24 cellular contexts compared by ENCODE assay signal in the genomic region with DNA sequence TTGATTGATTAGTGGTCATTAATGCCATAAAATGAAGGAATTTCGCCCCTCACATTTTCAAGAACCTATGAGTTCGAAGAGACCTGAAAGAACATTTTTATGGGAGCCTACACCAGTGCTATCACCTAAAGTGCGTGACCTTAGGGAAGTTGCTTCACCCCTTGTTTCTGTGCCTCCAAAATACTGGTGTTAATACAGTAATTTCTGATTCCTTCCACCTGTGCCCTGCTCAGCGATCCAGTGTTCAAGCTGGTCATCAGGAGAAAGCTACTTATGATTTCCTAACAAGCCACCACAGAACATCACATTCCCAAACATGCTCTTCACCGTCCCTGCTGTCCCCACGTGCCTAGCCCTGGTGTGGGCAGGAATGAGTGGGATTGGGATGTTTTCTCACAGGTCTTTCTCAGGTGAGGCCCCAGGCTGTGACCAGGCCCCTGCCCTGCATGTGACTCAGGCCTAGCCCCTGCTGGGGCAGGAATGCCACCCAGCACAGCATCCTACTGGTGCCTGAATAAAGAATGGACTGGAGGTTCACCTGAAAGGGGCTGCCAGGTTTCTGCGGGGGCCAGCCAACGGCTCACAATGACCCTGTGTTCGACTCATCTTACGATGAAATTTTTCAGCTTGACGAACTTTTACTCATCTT.
DNase-seq lines count a peak whose midpoint lies in the region; ATAC-seq and TF ChIP-seq lines count a peak whose summit lies in the region.
"Had no signal": no experiment of that assay in that cellular context is flagged by ENCODE, and none has a peak within 500 bp of the region (broad histone marks: within the 10 kb centered on the region; RNA-seq: fewer than 3 reads in every experiment).

No MANE protein-coding gene starts in this region.

- H3K9me3 Mint-ChIP-seq in activated CD4-positive, alpha-beta T cell treated with anti-CD3 and anti-CD28 coated beads for 36 hours (ENCODE audit: low read depth) = no peaks in the 10 kb centered on the region
- H3K9me3 Mint-ChIP-seq in activated T-cell treated with anti-CD3 and anti-CD28 coated beads, Interleukin-2, amount 50 U/mL, for 72 hours = no peaks in the 10 kb centered on the region
- no peaks in the 10 kb centered on the region for H3K9me3 Mint-ChIP-seq in naive thymus-derived CD4-positive, alpha-beta T cell
- peaks cover 2% of the 10 kb centered on the region for H3K9me3 Mint-ChIP-seq in glutamatergic neuron (ENCODE audit: unreplicated experiment)
- H3K9me3 Mint-ChIP-seq: activated naive CD4-positive, alpha-beta T cell treated with anti-CD3 and anti-CD28 coated beads, Interleukin-2, amount 50 U/mL, for 72 hours; type B pancreatic cell had no signal

- DNase-seq in activated CD4-positive, alpha-beta T cell treated with anti-CD3 and anti-CD28 coated beads for 36 hours = no peak
- no peak for DNase-seq in activated CD4-positive, alpha-beta T cell treated with anti-CD3 and anti-CD28 coated beads, Interleukin-2, amount 50 U/mL, for 1 hour
- peak; percentile 61 for DNase-seq in ELF-1 (ENCODE audit: low read depth, low spot score)
- no peak for DNase-seq in activated T-cell treated with anti-CD3 and anti-CD28 coated beads, Interleukin-2, amount 50 U/mL, for 72 hours
- no peak for DNase-seq in naive thymus-derived CD4-positive, alpha-beta T cell
- no peak for DNase-seq in islet precursor cell
- DNase-seq in retina = no peak
- no peak for DNase-seq in glutamatergic neuron
- DNase-seq: activated CD4-positive, alpha-beta T cell treated with anti-CD3 and anti-CD28 coated beads for 48 hours; DMS79; HCEC 1CT; NCI-H1092; NCI-H187 treated with DMSO at 0.1 percent for 48 hours; NCI-H2227 treated with DMSO at 0.1 percent for 48 hours; NCI-H748 treated with DMSO at 0.1 percent for 48 hours; occipital lobe; T-helper 1 cell had no signal

- no peaks in the 10 kb centered on the region for H3K27me3 ChIP-seq in naive thymus-derived CD4-positive, alpha-beta T cell (ENCODE audit: control insufficient read depth in 2 of 2, insufficient read depth in 2 of 2, low read length in 2 of 2)
- H3K27me3 ChIP-seq: ascending aorta, SJSA1 had no signal

- H3K4me3 Mint-ChIP-seq in activated CD4-positive, alpha-beta T cell treated with anti-CD3 and anti-CD28 coated beads for 36 hours = peak overlapping the region; percentile 23
- no peak overlapping the region for H3K4me3 Mint-ChIP-seq in activated T-cell treated with anti-CD3 and anti-CD28 coated beads, Interleukin-2, amount 50 U/mL, for 72 hours
- peak overlapping the region in 9 of 10 donors; percentile 9 to 91 (median 80) for H3K4me3 Mint-ChIP-seq in naive thymus-derived CD4-positive, alpha-beta T cell
- H3K4me3 Mint-ChIP-seq in glutamatergic neuron (ENCODE audit: unreplicated experiment) = no peak overlapping the region

- H3K36me3 ChIP-seq in naive thymus-derived CD4-positive, alpha-beta T cell (ENCODE audit: control insufficient read depth in 2 of 3, insufficient read depth in 3 of 3, low read length in 3 of 3) = peaks cover 0 to 16% (median 0%) of the 10 kb centered on the region in 3 experiments
- H3K36me3 ChIP-seq: ascending aorta, SJSA1 had no signal

- POLR2A ChIA-PET in activated CD4-positive, alpha-beta T cell treated with anti-CD3 and anti-CD28 coated beads for 36 hours (lab: Charles Lee) = no interaction called here
- POLR2A ChIA-PET in naive thymus-derived CD4-positive, alpha-beta T cell (lab: Charles Lee) = interaction anchor here (1.0 to 13.5 kb wide), 7 partner anchors 10 to 96 kb away, joined by 3 to 273 read pairs (median 34); a partner anchor contains a TSS

- CTCF ChIA-PET in activated CD4-positive, alpha-beta T cell treated with anti-CD3 and anti-CD28 coated beads for 36 hours (lab: Charles Lee) = interaction anchor here (0.6 to 5.4 kb wide), 8 partner anchors 7 to 163 kb away, joined by 3 to 29 read pairs (median 4); no protein-coding TSS in a partner anchor
- CTCF ChIA-PET in naive thymus-derived CD4-positive, alpha-beta T cell (lab: Charles Lee) = interaction anchor here (0.7 to 3.0 kb wide), 6 partner anchors 11 to 191 kb away, joined by 3 to 16 read pairs (median 4); no protein-coding TSS in a partner anchor

- no peaks in the 10 kb centered on the region for H3K27me3 Mint-ChIP-seq in activated CD4-positive, alpha-beta T cell treated with anti-CD3 and anti-CD28 coated beads for 36 hours
- no peaks in the 10 kb centered on the region for H3K27me3 Mint-ChIP-seq in activated T-cell treated with anti-CD3 and anti-CD28 coated beads, Interleukin-2, amount 50 U/mL, for 72 hours (ENCODE audit: low read depth)
- no peaks in the 10 kb centered on the region for H3K27me3 Mint-ChIP-seq in naive thymus-derived CD4-positive, alpha-beta T cell
- peaks cover 17% of the 10 kb centered on the region for H3K27me3 Mint-ChIP-seq in glutamatergic neuron (ENCODE audit: unreplicated experiment)

- H3K4me1 Mint-ChIP-seq in activated CD4-positive, alpha-beta T cell treated with anti-CD3 and anti-CD28 coated beads for 36 hours = peaks cover 81% of the 10 kb centered on the region
- H3K4me1 Mint-ChIP-seq in activated T-cell treated with anti-CD3 and anti-CD28 coated beads, Interleukin-2, amount 50 U/mL, for 72 hours (ENCODE audit: low read depth) = peaks cover 75% of the 10 kb centered on the region
- peaks cover 40 to 86% (median 73%) of the 10 kb centered on the region in 7 donors for H3K4me1 Mint-ChIP-seq in naive thymus-derived CD4-positive, alpha-beta T cell
- H3K4me1 Mint-ChIP-seq in glutamatergic neuron (ENCODE audit: low read depth, unreplicated experiment) = peaks cover 5% of the 10 kb centered on the region

- H3K36me3 Mint-ChIP-seq in activated CD4-positive, alpha-beta T cell treated with anti-CD3 and anti-CD28 coated beads for 36 hours (ENCODE audit: low read depth) = peaks cover 34% of the 10 kb centered on the region
- no peaks in the 10 kb centered on the region for H3K36me3 Mint-ChIP-seq in activated T-cell treated with anti-CD3 and anti-CD28 coated beads, Interleukin-2, amount 50 U/mL, for 72 hours (ENCODE audit: insufficient read depth in 2 of 2)
- peaks cover 0 to 16% (median 4%) of the 10 kb centered on the region in 5 donors for H3K36me3 Mint-ChIP-seq in naive thymus-derived CD4-positive, alpha-beta T cell
- H3K36me3 Mint-ChIP-seq in glutamatergic neuron (ENCODE audit: unreplicated experiment) = peaks cover 5% of the 10 kb centered on the region
- H3K36me3 Mint-ChIP-seq: type B pancreatic cell had no signal

- no peak for ATAC-seq in activated CD4-positive, alpha-beta T cell treated with anti-CD3 and anti-CD28 coated beads for 36 hours
- ATAC-seq in activated T-cell treated with anti-CD3 and anti-CD28 coated beads, Interleukin-2, amount 50 U/mL, for 72 hours (replicated peaks in 1 of 2) = no peak
- ATAC-seq in naive thymus-derived CD4-positive, alpha-beta T cell = no peak
- ATAC-seq: activated naive CD4-positive, alpha-beta T cell treated with anti-CD3 and anti-CD28 coated beads, Interleukin-2, amount 50 U/mL, for 72 hours; GM12878; HepG2 had no signal

- peak overlapping the region; percentile 8 for H3K27ac Mint-ChIP-seq in activated CD4-positive, alpha-beta T cell treated with anti-CD3 and anti-CD28 coated beads for 36 hours
- H3K27ac Mint-ChIP-seq in activated T-cell treated with anti-CD3 and anti-CD28 coated beads, Interleukin-2, amount 50 U/mL, for 72 hours = peak overlapping the region; percentile 68
- H3K27ac Mint-ChIP-seq in naive thymus-derived CD4-positive, alpha-beta T cell = peak overlapping the region; percentile 40 to 99 (median 93)
- no peak overlapping the region for H3K27ac Mint-ChIP-seq in glutamatergic neuron (ENCODE audit: unreplicated experiment)
- H3K27ac Mint-ChIP-seq: activated naive CD4-positive, alpha-beta T cell treated with anti-CD3 and anti-CD28 coated beads, Interleukin-2, amount 50 U/mL, for 72 hours; type B pancreatic cell had no signal

- intact Hi-C loops in activated CD4-positive, alpha-beta T cell treated with anti-CD3 and anti-CD28 coated beads for 36 hours (cut with DNase I, micrococcal nuclease) = loop anchor here (2.0 to 5.0 kb wide), 2 partner anchors 59 to 254 kb away; no protein-coding TSS in a partner anchor
- intact Hi-C loops in naive thymus-derived CD4-positive, alpha-beta T cell (cut with micrococcal nuclease) = loop anchor here (2.0 to 10.0 kb wide), 5 partner anchors 13 to 259 kb away; no protein-coding TSS in a partner anchor

- TF ChIP-seq CTCF in glutamatergic neuron (IDR thresholded peaks at IDR 0.05; ENCODE audit: partially characterized antibody, unreplicated experiment) = no peak

- H3K9me3 ChIP-seq in naive thymus-derived CD4-positive, alpha-beta T cell (ENCODE audit: control insufficient read depth in 2 of 3, low read length in 3 of 3) = no peaks in the 10 kb centered on the region
- H3K9me3 ChIP-seq: ascending aorta, SJSA1 had no signal

- peaks cover 19 to 72% of the 10 kb centered on the region in 2 donors for H3K4me1 ChIP-seq in naive thymus-derived CD4-positive, alpha-beta T cell (ENCODE audit: control insufficient read depth in 2 of 2, insufficient read depth in 2 of 2, low read length in 2 of 2)

- peak overlapping the region; percentile 100 for H3K27ac ChIP-seq in naive thymus-derived CD4-positive, alpha-beta T cell (ENCODE audit: low read depth, low read length)
- H3K27ac ChIP-seq: 22Rv1, ascending aorta, SJSA1 had no signal

- no peak overlapping the region for H3K4me3 ChIP-seq in naive thymus-derived CD4-positive, alpha-beta T cell (ENCODE audit: low read length)
- H3K4me3 ChIP-seq: ascending aorta, GM12878, SJSA1 had no signal

Comparison
In these comparisons a context has a peak if more than half of its experiments do, and no peak if none do; other contexts are left out.
1. H3K4me3 Mint-ChIP-seq: peak in activated CD4-positive, alpha-beta T cell treated with anti-CD3 and anti-CD28 coated beads for 36 hours (single experiment) and naive thymus-derived CD4-positive, alpha-beta T cell (9 of 10); none in activated T-cell treated with anti-CD3 and anti-CD28 coated beads, Interleukin-2, amount 50 U/mL, for 72 hours (0 of 2) and glutamatergic neuron (single experiment).